ENCODE assay signal across 24 cellular contexts in genomic region chr13:48950507-48950886, GRCh38. TPM values are rescaled to one million over a fixed set of nuclear protein-coding genes. Genes with fewer than 3 reads are reported as not detected.
DNase-seq lines count a peak whose midpoint lies in the region; ATAC-seq and TF ChIP-seq lines count a peak whose summit lies in the region.
"Had no signal": no experiment of that assay in that cellular context is flagged by ENCODE, and none has a peak within 500 bp of the region (broad histone marks: within the 10 kb centered on the region; RNA-seq: fewer than 3 reads in every experiment).

No MANE protein-coding gene starts in this region.

- peak; percentile 62; the same call in 1 of the 2 replicates for ATAC-seq in HCT116
- ATAC-seq: left ventricle myocardium superior, mucosa of descending colon had no signal

- H3K36me3 ChIP-seq in HCT116 (ENCODE audit: control insufficient read depth in 1 of 2, insufficient read depth in 2 of 2, low read length in 2 of 2) (no peaks in the 10 kb centered on the region), fibroblast of lung (ENCODE audit: control insufficient read depth, insufficient read depth, low read length) (no peaks in the 10 kb centered on the region)
- H3K36me3 ChIP-seq: brain microvascular endothelial cell, uterus had no signal

- H3K9ac ChIP-seq in HCT116 (ENCODE audit: low read length), result no peak overlapping the region
- H3K9ac ChIP-seq in fibroblast of lung (ENCODE audit: insufficient read depth, low read length), result no peak overlapping the region

- H3K27me3 ChIP-seq in HCT116 (ENCODE audit: insufficient read depth, low read length) (no peaks in the 10 kb centered on the region), fibroblast of lung (ENCODE audit: control insufficient read depth, insufficient read depth, low read length) (peaks cover 3% of the 10 kb centered on the region)
- H3K27me3 ChIP-seq: brain microvascular endothelial cell, uterus had no signal

- RAD21 ChIA-PET in HCT116 (lab: Charles Lee; ENCODE audit: low non-redundant PET in 1 of 2, low total read pairs in 2 of 2, uncharacterized antibody in 2 of 2, unreplicated experiment in 2 of 2), result no interaction called here

- intact Hi-C loops in HCT116 (cut with micrococcal nuclease), result no loop called here

- H3K9me2 ChIP-seq in HCT116 (ENCODE audit: insufficient read depth), result no peaks in the 10 kb centered on the region

- POLR2A ChIA-PET in HCT116 (lab: Charles Lee), result no interaction called here

- no peak for TF ChIP-seq POLR2A in HCT116 (IDR thresholded peaks at IDR 0.05; ENCODE audit: borderline replicate concordance, extremely low read depth, insufficient read depth, insufficient read length)
- TF ChIP-seq POLR2A in erythroblast (IDR thresholded peaks at IDR 0.05; ENCODE audit: low read length), result no peak

- H2AFZ ChIP-seq in HCT116 (ENCODE audit: low read depth, low read length, poor library complexity, severe bottlenecking), result no peak overlapping the region
- no peak overlapping the region for H2AFZ ChIP-seq in fibroblast of lung (ENCODE audit: low read length)

- H3K4me2 ChIP-seq in HCT116 (ENCODE audit: low read length) (no peak overlapping the region), fibroblast of lung (ENCODE audit: extremely low read depth, insufficient read depth, low read length) (no peak overlapping the region)

- BruUV-seq in HCT116 (replicated peaks; lab: Mats Ljungman, UMichigan), result no TSS peak

- H4K20me1 ChIP-seq in HCT116 (ENCODE audit: insufficient read depth), result no peaks in the 10 kb centered on the region
- H4K20me1 ChIP-seq in fibroblast of lung (ENCODE audit: control insufficient read depth, extremely low read depth, insufficient read depth, low read length), result no peaks in the 10 kb centered on the region

- CTCF ChIA-PET in HCT116 (lab: Charles Lee), result no interaction called here

- TF ChIP-seq CTCF in HCT116 (IDR thresholded peaks at IDR 0.05 in 2 of 3, conservative IDR thresholded peaks at IDR 0.05 in 1 of 3; ENCODE audit: borderline replicate concordance in 1 of 3, insufficient read depth in 1 of 3, low read depth in 2 of 3, low read length in 2 of 3) (no peak), fibroblast of lung (conservative IDR thresholded peaks at IDR 0.05 in 1 of 2, IDR thresholded peaks at IDR 0.05 in 1 of 2; ENCODE audit: low read depth in 1 of 2, low read length in 2 of 2) (no peak)

- H3K27ac ChIP-seq in HCT116 (ENCODE audit: low read depth, low read length), result no peak overlapping the region
- H3K27ac ChIP-seq in fibroblast of lung (ENCODE audit: insufficient read depth, low read length), result no peak overlapping the region
- H3K27ac ChIP-seq: brain microvascular endothelial cell, HL-60, uterus had no signal

- H3K4me1 ChIP-seq in HCT116 (ENCODE audit: control insufficient read depth in 1 of 2, insufficient read depth in 2 of 2, low read length in 2 of 2) (peaks cover 0 to 4% of the 10 kb centered on the region in 2 experiments; a peak in 1 of 4 replicates), fibroblast of lung (ENCODE audit: control insufficient read depth, extremely low read depth, insufficient read depth, low read length) (no peaks in the 10 kb centered on the region)
- H3K4me1 ChIP-seq: uterus had no signal

- no peak for TF ChIP-seq RAD21 in HCT116 (IDR thresholded peaks at IDR 0.05; ENCODE audit: low read depth)

- H3K4me3 ChIP-seq in HCT116 (replicated peaks in 1 of 2; ENCODE audit: low read depth in 1 of 2, low read length in 2 of 2) (no peak overlapping the region), fibroblast of lung (replicated peaks in 1 of 4; ENCODE audit: control extremely low read depth in 1 of 4, insufficient read depth in 1 of 4, low read depth in 3 of 4, low read length in 4 of 4) (no peak overlapping the region)
- H3K4me3 ChIP-seq: mucosa of descending colon, uterus had no signal

- H3K79me2 ChIP-seq in HCT116 (ENCODE audit: insufficient read depth, low read length) (no peaks in the 10 kb centered on the region), fibroblast of lung (ENCODE audit: control insufficient read depth, insufficient read depth, low read length) (no peaks in the 10 kb centered on the region)

- DNase-seq in A172 (ENCODE audit: low spot score) (peak; percentile 7), HCT116 (ENCODE audit: low read depth, low spot score) (peak; percentile 15), SW480 (ENCODE audit: low spot score) (peak; percentile 96), fibroblast of lung (ENCODE audit: low read depth in 2 of 2) (peak; percentile 20 to 36), NCI-H187 treated with DMSO at 0.1 percent for 48 hours (lab: John Stamatoyannopoulos, UW) (no peak), erythroblast (lab: John Stamatoyannopoulos, UW) (no peak), DMS79 treated with DMSO at 0.1 percent for 48 hours (lab: John Stamatoyannopoulos, UW) (no peak)
- no peak for DNase-seq in activated effector memory CD4-positive, alpha-beta T cell treated with Interleukin-2 at 50 U/mL for 16 hours
- DNase-seq: ACHN; activated CD4-positive, alpha-beta memory T cell treated with anti-CD3 and anti-CD28 coated beads for 36 hours; activated T-cell treated with anti-CD3 and anti-CD28 coated beads, Interleukin-2, amount 50 U/mL, for 24 hours; brain microvascular endothelial cell; GF-D8; glutamatergic neuron; H7; left ventricle myocardium superior; mucosa of descending colon; NCI-H1694 treated with DMSO at 0.1 percent for 48 hours; NCI-H524; SHP77 treated with DMSO at 0.1 percent for 48 hours; stimulated activated CD8-positive, alpha-beta memory T cell treated with anti-CD3 and anti-CD28 coated beads, Interleukin-4, amount 100 ng/mL, for 48 hours; T-helper 2 cell; uterus had no signal

- H3K9me3 ChIP-seq in HCT116 (ENCODE audit: control insufficient read depth in 1 of 2, insufficient read depth in 1 of 2, low read depth in 1 of 2, low read length in 2 of 2) (no peaks in the 10 kb centered on the region), fibroblast of lung (ENCODE audit: control insufficient read depth, insufficient read depth, low read depth, low read length) (no peaks in the 10 kb centered on the region)
- H3K9me3 ChIP-seq: mucosa of descending colon, uterus had no signal

TF ChIP-seq in HCT116, 20 proteins besides CTCF, POLR2A, EP300 and RAD21 (continues in another document):
- TF ChIP-seq ELF1 (IDR thresholded peaks at IDR 0.05; ENCODE audit: borderline replicate concordance, low read depth) (no peak), ZFX (IDR thresholded peaks at IDR 0.05) (no peak), REST (IDR thresholded peaks at IDR 0.05; ENCODE audit: low read depth) (no peak), YY1 (IDR thresholded peaks at IDR 0.05; ENCODE audit: extremely low read depth, insufficient replicate concordance, low read depth, low read length) (no peak), CBX3 (IDR thresholded peaks at IDR 0.05; ENCODE audit: low read depth) (no peak), ATF3 (IDR thresholded peaks at IDR 0.05) (0 out of 2 replicates have a peak, but pooled peaks have one; percentile 10), EZH2 (IDR thresholded peaks at IDR 0.05) (no peak), TCF7L2 (IDR thresholded peaks at IDR 0.05; ENCODE audit: borderline replicate concordance, extremely low read depth, insufficient read depth, insufficient read length) (no peak)

RNA-seq across cellular contexts. Expression of gene FNDC3A, which starts 25.2 kb away (rescaled TPM):
- 28.5 and 31.5 TPM in 2 replicates for total RNA-seq in A172 (2014; rRNA removed; shearing (Covaris generic))
- total RNA-seq in HCT116 (2021; ENCODE audit: unreplicated experiment) (30.5 TPM), fibroblast of lung (54.2 and 79.4 TPM in 2 replicates)
- polyA plus RNA-seq in HCT116 (2012), result 12.3 and 14.2 TPM in 2 replicates
- 44.7 and 48.6 TPM in 2 replicates for polyA plus RNA-seq in fibroblast of lung
- 20.2 and 21.3 TPM in 2 replicates for polyA plus RNA-seq in fibroblast of lung (2012)
- 42.1 and 54.1 TPM in 2 replicates for polyA minus RNA-seq in fibroblast of lung (ENCODE audit: low replicate concordance)

Comparison
In these comparisons a context has a peak if more than half of its experiments do, and no peak if none do; other contexts are left out.
1. DNase-seq: peak in A172 (single experiment), HCT116 (single experiment), SW480 (single experiment) and fibroblast of lung (2 of 2); none in NCI-H187 treated with DMSO at 0.1 percent for 48 hours (single experiment), activated effector memory CD4-positive, alpha-beta T cell treated with Interleukin-2 at 50 U/mL for 16 hours (single experiment), erythroblast (0 of 2) and DMS79 treated with DMSO at 0.1 percent for 48 hours (single experiment).